In the genomic region with DNA sequence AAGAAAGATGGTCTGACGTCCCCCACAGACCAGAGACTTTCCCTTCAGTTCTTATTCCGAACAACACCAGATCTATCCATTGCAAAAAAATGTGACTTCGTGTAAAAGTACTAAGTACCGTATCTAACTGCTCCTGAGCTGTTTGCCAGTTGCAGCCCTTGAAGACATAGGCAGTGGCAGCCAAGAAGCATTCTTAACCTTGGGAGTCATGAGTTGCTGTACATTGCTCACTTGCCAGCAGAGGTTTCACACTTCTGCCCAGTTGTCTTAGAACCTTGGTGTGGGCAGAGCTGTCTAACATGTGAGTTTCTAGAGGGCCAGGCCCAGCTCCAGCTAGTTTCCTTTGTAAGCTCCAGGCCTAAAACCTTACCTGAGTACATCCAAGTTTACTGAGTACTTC, we compare ENCODE assay signal across 32 cellular contexts. TPM values are rescaled to one million over a fixed set of nuclear protein-coding genes. Genes with fewer than 3 reads are reported as not detected.
A peak's percentile ranks its signal among the peaks of the same experiment; 100 is the strongest.
DNase-seq lines count a peak whose midpoint lies in the region; ATAC-seq and TF ChIP-seq lines count a peak whose summit lies in the region.
"Had no signal": no experiment of that assay in that cellular context is flagged by ENCODE, and none has a peak within 500 bp of the region (broad histone marks: within the 10 kb centered on the region; RNA-seq: fewer than 3 reads in every experiment).

No MANE protein-coding gene starts in this region.

- H3K36me3 Mint-ChIP-seq in nephron (ENCODE audit: low read depth) (no peaks in the 10 kb centered on the region), CD14-positive monocyte (no peaks in the 10 kb centered on the region)
- H3K36me3 Mint-ChIP-seq: naive thymus-derived CD4-positive, alpha-beta T cell had no signal

- TF ChIP-seq POLR2A in esophagus muscularis mucosa (IDR thresholded peaks at IDR 0.05; ENCODE audit: low read depth): no peak

- in situ Hi-C loops in KBM-7 (cut with MboI; ENCODE audit: low pct_unique_long_range_greater_than_20kb, low sequenced_read_pairs): no loop called here

- H3K4me3 ChIP-seq in MG63 (no peak overlapping the region), esophagus muscularis mucosa (no peak overlapping the region), PC-9 (no peak overlapping the region)
- H3K4me3 ChIP-seq: breast epithelium, colonic mucosa, esophagus squamous epithelium, SJSA1, thoracic aorta, uterus had no signal

- H3K27me3 Mint-ChIP-seq in nephron (ENCODE audit: low read depth) (peaks cover 3% of the 10 kb centered on the region), CD14-positive monocyte (ENCODE audit: low read depth in 3 of 3) (peaks cover 0 to 2% (median 0%) of the 10 kb centered on the region in 3 donors)
- H3K27me3 Mint-ChIP-seq: naive thymus-derived CD4-positive, alpha-beta T cell had no signal

- WGBS in esophagus muscularis mucosa: 55% methylated on average over 4 of the region's 4 CpGs

- peak overlapping the region in 3 of 4 donors; percentile 12 to 66 (median 35) for H3K27ac ChIP-seq in esophagus muscularis mucosa (replicated peaks in 1 of 4)
- no peak overlapping the region for H3K27ac ChIP-seq in PC-9
- H3K27ac ChIP-seq: breast epithelium, colonic mucosa, SJSA1, thoracic aorta, uterus had no signal

- ATAC-seq in left lobe of liver: no peak
- ATAC-seq: effector memory CD8-positive, alpha-beta T cell; naive thymus-derived CD4-positive, alpha-beta T cell had no signal

- intact Hi-C loops in esophagus muscularis mucosa (cut with DNase I) (no loop called here), CD14-positive monocyte (cut with micrococcal nuclease) (no loop called here), PC-9 (cut with micrococcal nuclease; ENCODE audit: unreplicated experiment) (no loop called here)

- DNase-seq in EL: peak; percentile 75
- DNase-seq in MG63: peak; percentile 87
- no peak for DNase-seq in esophagus muscularis mucosa (ENCODE audit: extremely low spot score)
- no peak for DNase-seq in KBM-7
- DNase-seq in CD14-positive monocyte (ENCODE audit: low spot score): no peak
- DNase-seq in PC-9: no peak
- DNase-seq in left lobe of liver (ENCODE audit: low spot score): no peak
- DNase-seq: activated CD4-positive, alpha-beta T cell treated with anti-CD3 and anti-CD28 coated beads for 48 hours; activated gamma-delta T cell treated with Interleukin-2 at 50 U/mL for 16 hours; activated T-cell treated with anti-CD3 and anti-CD28 coated beads, Interleukin-2, amount 50 U/mL, for 24 hours; C1 segment of cervical spinal cord; colonic mucosa; DND-41; effector memory CD8-positive, alpha-beta T cell; esophagus squamous epithelium; GOT3; head of caudate nucleus; KG1; naive thymus-derived CD4-positive, alpha-beta T cell; NCI-H146; NCI-H526; retina; stimulated activated CD4-positive, alpha-beta T cell treated with anti-CD3 and anti-CD28 coated beads, Interleukin-4, amount 100 ng/mL, for 1 hour; stimulated activated naive CD4-positive, alpha-beta T cell treated with Interleukin-2 at 50 U/mL for 16 hours had no signal

- H3K4me1 ChIP-seq in esophagus muscularis mucosa: peaks cover 0 to 34% (median 28%) of the 10 kb centered on the region in 4 donors
- H3K4me1 ChIP-seq in PC-9 (replicated peaks; ENCODE audit: insufficient read depth): no peaks in the 10 kb centered on the region
- H3K4me1 ChIP-seq: breast epithelium, colonic mucosa, esophagus squamous epithelium, SJSA1, uterus had no signal

- H4K20me1 ChIP-seq in PC-9 (ENCODE audit: insufficient read depth): no peaks in the 10 kb centered on the region

- H3K36me3 ChIP-seq in MG63 (no peaks in the 10 kb centered on the region), esophagus muscularis mucosa (no peaks in the 10 kb centered on the region), PC-9 (ENCODE audit: low read depth) (no peaks in the 10 kb centered on the region)
- H3K36me3 ChIP-seq: breast epithelium, colonic mucosa, esophagus squamous epithelium, SJSA1, thoracic aorta, uterus had no signal

- POLR2A ChIA-PET in PC-9 (lab: Charles Lee; ENCODE audit: unreplicated experiment): no interaction called here

- H2AFZ ChIP-seq in PC-9: no peak overlapping the region

- H3F3A ChIP-seq in PC-9 (ENCODE audit: insufficient read depth, low read depth): no peaks in the 10 kb centered on the region

- H3K4me3 Mint-ChIP-seq in nephron: no peak overlapping the region
- H3K4me3 Mint-ChIP-seq in CD14-positive monocyte: no peak overlapping the region
- H3K4me3 Mint-ChIP-seq: activated T-cell treated with anti-CD3 and anti-CD28 coated beads, Interleukin-2, amount 50 U/mL, for 24 hours; effector memory CD8-positive, alpha-beta T cell; naive thymus-derived CD4-positive, alpha-beta T cell; T-helper 1 cell treated with Interleukin-12 subunit alpha and Interleukin-12 subunit beta and Interleukin-4 antibody, amounts not matched to agents 30 μg/mL and 1 μg/mL, for 36 hours had no signal

- H3K4me2 ChIP-seq in PC-9: no peak overlapping the region

- H3K9me3 ChIP-seq in MG63 (peaks cover 5% of the 10 kb centered on the region; the same call in 1 of the 2 replicates), esophagus muscularis mucosa (no peaks in the 10 kb centered on the region), PC-9 (ENCODE audit: insufficient read depth, low read depth) (no peaks in the 10 kb centered on the region)
- H3K9me3 ChIP-seq: breast epithelium, colonic mucosa, esophagus squamous epithelium, SJSA1, thoracic aorta, uterus had no signal

- no peak for TF ChIP-seq CTCF in esophagus muscularis mucosa (IDR thresholded peaks at IDR 0.05)
- no peak for TF ChIP-seq CTCF in nephron (IDR thresholded peaks at IDR 0.05; ENCODE audit: unreplicated experiment in 3 of 3)
- TF ChIP-seq CTCF in CD14-positive monocyte (IDR thresholded peaks at IDR 0.05): no peak
- TF ChIP-seq CTCF in PC-9 (conservative IDR thresholded peaks at IDR 0.05): no peak

- H3K9me2 ChIP-seq in PC-9 (ENCODE audit: insufficient read depth): no peaks in the 10 kb centered on the region

- H3K4me1 Mint-ChIP-seq in nephron: peaks cover 27% of the 10 kb centered on the region
- no peaks in the 10 kb centered on the region for H3K4me1 Mint-ChIP-seq in CD14-positive monocyte
- H3K4me1 Mint-ChIP-seq: naive thymus-derived CD4-positive, alpha-beta T cell had no signal

- TF ChIP-seq EP300 in esophagus muscularis mucosa (IDR thresholded peaks at IDR 0.05): no peak

- CTCF ChIA-PET in PC-9 (lab: Charles Lee): no interaction called here

- no peaks in the 10 kb centered on the region for H3K9me3 Mint-ChIP-seq in nephron
- no peaks in the 10 kb centered on the region for H3K9me3 Mint-ChIP-seq in CD14-positive monocyte
- H3K9me3 Mint-ChIP-seq: activated T-cell treated with anti-CD3 and anti-CD28 coated beads, Interleukin-2, amount 50 U/mL, for 24 hours; effector memory CD8-positive, alpha-beta T cell; naive thymus-derived CD4-positive, alpha-beta T cell; T-helper 1 cell treated with Interleukin-12 subunit alpha and Interleukin-12 subunit beta and Interleukin-4 antibody, amounts not matched to agents 30 μg/mL and 1 μg/mL, for 36 hours had no signal

- BruUV-seq in PC-9 (replicated peaks; lab: Mats Ljungman, UMichigan): no TSS peak

- no peaks in the 10 kb centered on the region for H3K27me3 ChIP-seq in MG63
- no peaks in the 10 kb centered on the region for H3K27me3 ChIP-seq in esophagus muscularis mucosa
- H3K27me3 ChIP-seq in PC-9 (ENCODE audit: insufficient read depth, low read depth): no peaks in the 10 kb centered on the region
- H3K27me3 ChIP-seq: colonic mucosa, esophagus squamous epithelium, SJSA1, uterus had no signal

- H3K27ac Mint-ChIP-seq in nephron (peak overlapping the region; percentile 13 to 50 (median 41)), CD14-positive monocyte (no peak overlapping the region)
- H3K27ac Mint-ChIP-seq: activated T-cell treated with anti-CD3 and anti-CD28 coated beads, Interleukin-2, amount 50 U/mL, for 24 hours; effector memory CD8-positive, alpha-beta T cell; naive thymus-derived CD4-positive, alpha-beta T cell; T-helper 1 cell treated with Interleukin-12 subunit alpha and Interleukin-12 subunit beta and Interleukin-4 antibody, amounts not matched to agents 30 μg/mL and 1 μg/mL, for 36 hours had no signal

- H3K79me2 ChIP-seq in PC-9 (ENCODE audit: low read depth): no peaks in the 10 kb centered on the region

RNA-seq across cellular contexts. Expression of a gene that starts 10.5 kb away (rescaled TPM):
- 79.1 and 90.2 TPM in 2 replicates for total RNA-seq in MG63 (2014; rRNA removed; shearing (Covaris generic); ENCODE audit: low replicate concordance)
- total RNA-seq in esophagus muscularis mucosa: 100 to 1,000 TPM; 202 to 346 (median 222) TPM
- not detected for polyA plus RNA-seq in CD14-positive monocyte
- total RNA-seq in PC-9 (2021): 18.8 and 25.7 TPM in 2 replicates
- 0.28 TPM for total RNA-seq in left lobe of liver
- total RNA-seq: activated CD8-positive, alpha-beta memory T cell treated with anti-CD3 and anti-CD28 coated beads for 36 hours; HT-29; naive thymus-derived CD4-positive, alpha-beta T cell had no signal

Comparison
In these comparisons a context has a peak if more than half of its experiments do, and no peak if none do; other contexts are left out.
1. DNase-seq: peak in EL (single experiment) and MG63 (single experiment); none in esophagus muscularis mucosa (single experiment), KBM-7 (single experiment), CD14-positive monocyte (single experiment), PC-9 (0 of 2) and left lobe of liver (single experiment).
2. H3K27ac Mint-ChIP-seq: peak in nephron (3 of 3); none in CD14-positive monocyte (0 of 7).
3. RNA of a gene that starts 10.5 kb away (total RNA-seq): 202 to 346 TPM in esophagus muscularis mucosa, 79.1 to 90.2 TPM in MG63 and 18.8 to 25.7 TPM in PC-9; 0.28 TPM in left lobe of liver (single experiment); every median in the first group is over 10 times any median in the second.